ENCODE assay signal across 1 cellular context in genomic region chr2:42101641-42102605, GRCh38.
A peak's percentile ranks its signal among the peaks of the same experiment; 100 is the strongest.
TF ChIP-seq lines count a peak whose summit lies in the region.

No MANE protein-coding gene starts in this region.

TF ChIP-seq in HepG2, 621 proteins besides CTCF, POLR2A, EP300 and RAD21 (continued from another document and continues in another):
- TF ChIP-seq ZNF563 (CRISPR knock-in tag; IDR thresholded peaks at IDR 0.05) (peak; percentile 48; the same call in 1 of the 2 replicates), IKZF4 (CRISPR knock-in tag; IDR thresholded peaks at IDR 0.05; ENCODE audit: borderline replicate concordance, low read depth, not compliant biosample characterization) (no peak), CREBL2 (CRISPR knock-in tag; IDR thresholded peaks at IDR 0.05; ENCODE audit: borderline replicate concordance) (no peak), MTERF4 (CRISPR knock-in tag; IDR thresholded peaks at IDR 0.05) (no peak; the same call in 1 of the 2 replicates), CENPT (CRISPR knock-in tag; IDR thresholded peaks at IDR 0.05; ENCODE audit: low read depth) (no peak), FOXK1 (CRISPR knock-in tag; IDR thresholded peaks at IDR 0.05; ENCODE audit: borderline replicate concordance, low read depth) (peak; percentile 84; the same call in 1 of the 2 replicates), NR2C2 (CRISPR knock-in tag; IDR thresholded peaks at IDR 0.05; ENCODE audit: borderline replicate concordance) (no peak), IRF2 (CRISPR knock-in tag; IDR thresholded peaks at IDR 0.05) (0 out of 2 replicates have a peak, but pooled peaks have one; percentile 40), YY1 (IDR thresholded peaks at IDR 0.05; ENCODE audit: insufficient read depth, insufficient replicate concordance, low read depth, low read length) (no peak), MYC (CRISPR knock-in tag; IDR thresholded peaks at IDR 0.05; ENCODE audit: borderline replicate concordance) (peak; percentile 92; the same call in 1 of the 2 replicates), ERF (CRISPR knock-in tag; IDR thresholded peaks at IDR 0.05) (0 out of 2 replicates have a peak, but pooled peaks have one; percentile 51), MXD1 (CRISPR knock-in tag; IDR thresholded peaks at IDR 0.05) (no peak), FOXA3 (CRISPR knock-in tag; IDR thresholded peaks at IDR 0.05) (peak; percentile 94), ZNF781 (CRISPR knock-in tag; IDR thresholded peaks at IDR 0.05; ENCODE audit: borderline replicate concordance, not compliant biosample characterization) (no peak), KLF13 (CRISPR knock-in tag; IDR thresholded peaks at IDR 0.05) (no peak), TEAD2 (CRISPR knock-in tag; IDR thresholded peaks at IDR 0.05) (no peak), ZSCAN21 (CRISPR knock-in tag; IDR thresholded peaks at IDR 0.05; ENCODE audit: borderline replicate concordance) (0 out of 2 replicates have a peak, but pooled peaks have one; percentile 65), NR2F6 (IDR thresholded peaks at IDR 0.05) (0 out of 2 replicates have a peak, but pooled peaks have one; percentile 17), NR2F6 (CRISPR knock-in tag; IDR thresholded peaks at IDR 0.05) (no peak), ZNF44 (CRISPR knock-in tag; IDR thresholded peaks at IDR 0.05) (no peak), MTA1 (CRISPR knock-in tag; IDR thresholded peaks at IDR 0.05; ENCODE audit: borderline replicate concordance) (no peak), ZMYM3 (CRISPR knock-in tag; IDR thresholded peaks at IDR 0.05) (peak; percentile 88), ZBTB8A (CRISPR knock-in tag; IDR thresholded peaks at IDR 0.05; ENCODE audit: borderline replicate concordance, low read depth) (no peak), JUNB (CRISPR knock-in tag; IDR thresholded peaks at IDR 0.05; ENCODE audit: borderline replicate concordance) (no peak), ZBTB34 (CRISPR knock-in tag; IDR thresholded peaks at IDR 0.05) (no peak), ZBTB7A (CRISPR knock-in tag; IDR thresholded peaks at IDR 0.05) (no peak), RFXAP (CRISPR knock-in tag; IDR thresholded peaks at IDR 0.05; ENCODE audit: borderline replicate concordance) (0 out of 2 replicates have a peak, but pooled peaks have one; percentile 52), TFE3 (CRISPR knock-in tag; IDR thresholded peaks at IDR 0.05) (peak; percentile 57; the same call in 1 of the 2 replicates), ZNF720 (CRISPR knock-in tag; IDR thresholded peaks at IDR 0.05) (no peak), BRD4 (CRISPR knock-in tag; IDR thresholded peaks at IDR 0.05) (peak; percentile 43; the same call in 1 of the 2 replicates), ZFAT (CRISPR knock-in tag; conservative IDR thresholded peaks at IDR 0.05) (no peak), MAFK (conservative IDR thresholded peaks at IDR 0.05 in 1 of 2, IDR thresholded peaks at IDR 0.05 in 1 of 2; ENCODE audit: low read length in 2 of 2) (no peak), ZGPAT (CRISPR knock-in tag; IDR thresholded peaks at IDR 0.05) (peak; percentile 57; the same call in 1 of the 2 replicates), TARDBP (CRISPR knock-in tag; IDR thresholded peaks at IDR 0.05) (peak; percentile 37; the same call in 1 of the 2 replicates), BRCA1 (CRISPR knock-in tag; IDR thresholded peaks at IDR 0.05) (0 out of 2 replicates have a peak, but pooled peaks have one; percentile 46), PREB (CRISPR knock-in tag; IDR thresholded peaks at IDR 0.05) (no peak), ZNF460 (CRISPR knock-in tag; IDR thresholded peaks at IDR 0.05; ENCODE audit: borderline replicate concordance) (no peak; the same call in 1 of the 2 replicates), SIN3B (IDR thresholded peaks at IDR 0.05; ENCODE audit: low read length) (no peak), ZSCAN9 (CRISPR knock-in tag; IDR thresholded peaks at IDR 0.05; ENCODE audit: borderline replicate concordance) (no peak), SKI (IDR thresholded peaks at IDR 0.05; ENCODE audit: partially characterized antibody) (peak; percentile 40), TFDP2 (CRISPR knock-in tag; IDR thresholded peaks at IDR 0.05) (peak; percentile 56), ZNF451 (CRISPR knock-in tag; IDR thresholded peaks at IDR 0.05) (no peak), ZMYM2 (CRISPR knock-in tag; IDR thresholded peaks at IDR 0.05) (peak; percentile 80), ARID5B (CRISPR knock-in tag; IDR thresholded peaks at IDR 0.05) (peak; percentile 82), SMYD3 (CRISPR knock-in tag; IDR thresholded peaks at IDR 0.05) (no peak), PRDM10 (CRISPR knock-in tag; IDR thresholded peaks at IDR 0.05; ENCODE audit: low read depth) (peak; percentile 46; the same call in 1 of the 2 replicates), HHEX (CRISPR knock-in tag; IDR thresholded peaks at IDR 0.05) (no peak), GABPA (IDR thresholded peaks at IDR 0.05; ENCODE audit: low read depth, low read length) (no peak), GABPA (CRISPR knock-in tag; IDR thresholded peaks at IDR 0.05; ENCODE audit: low read depth) (peak; percentile 48)
